ENCODE assay signal across 18 cellular contexts in the genomic region with DNA sequence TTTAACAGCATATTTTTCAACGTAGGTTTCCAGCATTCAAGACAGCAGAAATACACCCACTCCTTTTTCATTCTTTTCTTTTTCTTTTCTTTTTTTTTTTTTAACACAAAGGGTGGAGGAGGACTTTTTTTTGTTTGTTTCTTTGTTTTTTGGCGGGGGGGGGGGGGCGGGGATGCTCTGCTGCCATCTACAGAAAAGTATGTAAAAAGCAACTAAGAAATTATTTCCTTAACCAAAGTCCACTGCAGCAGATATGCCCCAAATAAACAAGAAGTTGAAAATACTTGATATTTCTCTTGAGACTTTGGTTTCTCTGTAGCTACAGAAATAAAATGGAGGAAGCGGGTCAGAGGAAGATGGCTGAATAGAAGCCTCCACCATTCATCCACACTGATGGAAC.
DNase-seq lines count a peak whose midpoint lies in the region; TF ChIP-seq lines count a peak whose summit lies in the region.
"Had no signal": no experiment of that assay in that cellular context is flagged by ENCODE, and none has a peak within 500 bp of the region (broad histone marks: within the 10 kb centered on the region; RNA-seq: fewer than 3 reads in every experiment).

No MANE protein-coding gene starts in this region.

- H3K9me3 Mint-ChIP-seq in H9 = peaks cover 41 to 56% of the 10 kb centered on the region in 2 experiments
- H3K9me3 Mint-ChIP-seq: CD4-positive, alpha-beta memory T cell had no signal

- no peak overlapping the region for H3K18ac ChIP-seq in H9 (ENCODE audit: insufficient read length, low read depth, low read length)

- no peaks in the 10 kb centered on the region for H3K23me2 ChIP-seq in H9 (ENCODE audit: insufficient read length, low read depth, low read length, poor library complexity, severe bottlenecking)

- no peaks in the 10 kb centered on the region for H4K20me1 ChIP-seq in H9 (ENCODE audit: control insufficient read depth, insufficient read depth, insufficient read length)
- no peaks in the 10 kb centered on the region for H4K20me1 ChIP-seq in hepatocyte (ENCODE audit: insufficient read depth, poor library complexity, severe bottlenecking)

- H3K27ac ChIP-seq in H9 (ENCODE audit: insufficient read length, low read depth, low read length) (no peak overlapping the region), hepatocyte (no peak overlapping the region), caudate nucleus (ENCODE audit: low read depth, low read length) (no peak overlapping the region)
- H3K27ac ChIP-seq: A549 had no signal

- H4K5ac ChIP-seq in H9 (ENCODE audit: insufficient read length, low read depth, low read length) = no peak overlapping the region

- no peak overlapping the region for H2BK20ac ChIP-seq in H9 (ENCODE audit: low read depth, low read length, poor library complexity, severe bottlenecking)

- TF ChIP-seq CTCF in H9 (conservative IDR thresholded peaks at IDR 0.05) = peak; percentile 44; the same call in 2 of the 3 replicates
- TF ChIP-seq CTCF in hepatocyte (IDR thresholded peaks at IDR 0.05; ENCODE audit: poor library complexity) = peak; percentile 10

- no peak overlapping the region for H2AFZ ChIP-seq in H9 (ENCODE audit: low read length)
- H2AFZ ChIP-seq in hepatocyte = no peak overlapping the region

- H3K9me3 ChIP-seq in H9 (ENCODE audit: control insufficient read depth, low read depth, low read length) = peaks cover 11% of the 10 kb centered on the region
- H3K9me3 ChIP-seq in hepatocyte (ENCODE audit: low read depth) = no peaks in the 10 kb centered on the region
- H3K9me3 ChIP-seq: A549, HAP-1 had no signal

- H3K79me1 ChIP-seq in H9 (ENCODE audit: insufficient read depth, low read depth, low read length, poor library complexity, severe bottlenecking) = no peaks in the 10 kb centered on the region

- H3K4me1 Mint-ChIP-seq in H9 = peaks cover 2 to 7% of the 10 kb centered on the region in 2 experiments; a peak in 3 of 4 replicates
- H3K4me1 Mint-ChIP-seq: CD4-positive, alpha-beta memory T cell had no signal

- H3K9me2 ChIP-seq in hepatocyte (replicated peaks; ENCODE audit: insufficient read depth) = no peaks in the 10 kb centered on the region

- no peak overlapping the region for H2BK12ac ChIP-seq in H9 (ENCODE audit: insufficient read length, low read depth, low read length)

- H3K56ac ChIP-seq in H9 (ENCODE audit: insufficient read length, low read depth, low read length) = no peak overlapping the region

- H2BK15ac ChIP-seq in H9 (ENCODE audit: low read depth, low read length) = no peak overlapping the region

- WGBS in H9 (ENCODE audit: extremely low coverage, insufficient read length, low lambda C conversion rate) = no CpG with 5 or more reads among the region's 4 CpGs
- WGBS in hepatocyte (ENCODE audit: low lambda C conversion rate, missing lambda C conversion rate) = 37% methylated on average over 3 of the region's 4 CpGs

- H3K27me3 ChIP-seq in H9 (ENCODE audit: insufficient read depth, low read length) (no peaks in the 10 kb centered on the region), hepatocyte (no peaks in the 10 kb centered on the region)

- no peak overlapping the region for H3K9ac ChIP-seq in H9 (ENCODE audit: extremely low read depth, insufficient read length, low read length)

- no peak overlapping the region for H2BK5ac ChIP-seq in H9 (ENCODE audit: insufficient read length, low read length)

- in situ Hi-C loops in ACHN (cut with HindIII; ENCODE audit: low pct_ligation_motif_present, low pct_unique_long_range_greater_than_20kb, low sequenced_read_pairs) = no loop called here

- no peak overlapping the region for H4K91ac ChIP-seq in H9 (ENCODE audit: insufficient read length, low read depth, low read length)

- no peak overlapping the region for H3T11ph ChIP-seq in H9 (ENCODE audit: low read length)

- H3K79me2 ChIP-seq in H9 (ENCODE audit: insufficient read depth, low read length) = no peaks in the 10 kb centered on the region
- no peaks in the 10 kb centered on the region for H3K79me2 ChIP-seq in hepatocyte

- H2AK5ac ChIP-seq in H9 (ENCODE audit: insufficient read length, low read length) = no peak overlapping the region

- no peak overlapping the region for H3K23ac ChIP-seq in H9 (ENCODE audit: insufficient read length, low read depth, low read length)

- H3K27me3 Mint-ChIP-seq in H9 (ENCODE audit: low read depth) = no peaks in the 10 kb centered on the region
- H3K27me3 Mint-ChIP-seq: CD4-positive, alpha-beta memory T cell had no signal

- DNase-seq in ACHN (peak; percentile 0), H9 (no peak), RPMI7951 (ENCODE audit: low read depth) (peak; percentile 2), hepatocyte (ENCODE audit: low spot score) (no peak), mesenteric fat pad (ENCODE audit: low spot score) (no peak), caudate nucleus (lab: John Stamatoyannopoulos, UW) (no peak)
- no peak for DNase-seq in stimulated activated CD4-positive, alpha-beta T cell treated with anti-CD3 and anti-CD28 coated beads, Interleukin-2, amount 100 ng/mL, for 24 hours
- DNase-seq in stimulated activated CD4-positive, alpha-beta T cell treated with anti-CD3 and anti-CD28 coated beads, Interleukin-4, amount 100 ng/mL, for 4 hours = no peak
- DNase-seq: AML-193; CD4-positive, alpha-beta memory T cell; MV-4-11; NCI-H1417 treated with DMSO at 0.1 percent for 48 hours; NCI-H2029 treated with DMSO at 0.1 percent for 48 hours; NCI-H510A; NCI-H82; SHP77 treated with DMSO at 0.1 percent for 48 hours had no signal

- H2BK120ac ChIP-seq in H9 (ENCODE audit: low read depth, low read length, poor library complexity, severe bottlenecking) = no peak overlapping the region

- peaks cover 0 to 3% (median 2%) of the 10 kb centered on the region in 3 experiments; a peak in 2 of 7 replicates for H3K36me3 Mint-ChIP-seq in H9 (ENCODE audit: insufficient read depth in 1 of 3, low read depth in 3 of 3)
- H3K36me3 Mint-ChIP-seq: CD4-positive, alpha-beta memory T cell had no signal

- no peaks in the 10 kb centered on the region for H3K36me3 ChIP-seq in hepatocyte (replicated peaks; ENCODE audit: insufficient read depth, low read depth)
- H3K36me3 ChIP-seq: HAP-1 had no signal

- no peak overlapping the region for H3K27ac Mint-ChIP-seq in H9
- H3K27ac Mint-ChIP-seq: CD4-positive, alpha-beta memory T cell had no signal

- no peak overlapping the region for H3K14ac ChIP-seq in H9 (ENCODE audit: insufficient read depth, low read length)

- no peak overlapping the region for H3K4me3 ChIP-seq in hepatocyte
- H3K4me3 ChIP-seq: A549, HAP-1 had no signal

- H4K8ac ChIP-seq in H9 (replicated peaks; ENCODE audit: insufficient read length, low read depth, low read length) = no peak overlapping the region

- no peak overlapping the region for H3K4ac ChIP-seq in H9 (ENCODE audit: low read depth, low read length)

- H3K4me2 ChIP-seq in H9 (ENCODE audit: insufficient read depth, insufficient read length, low read length) (no peak overlapping the region), hepatocyte (no peak overlapping the region)
- H3K4me2 ChIP-seq: A549 had no signal

- H3K4me1 ChIP-seq in H9 (ENCODE audit: insufficient read depth, low read length) = no peaks in the 10 kb centered on the region
- no peaks in the 10 kb centered on the region for H3K4me1 ChIP-seq in hepatocyte (ENCODE audit: insufficient read depth)
- H3K4me1 ChIP-seq: A549, HAP-1 had no signal

- H3K4me3 Mint-ChIP-seq in H9 = peak overlapping the region in 1 of 2 experiments; percentile 37; a peak in 2 of 5 replicates
- H3K4me3 Mint-ChIP-seq: CD4-positive, alpha-beta memory T cell had no signal

Comparison
In these comparisons a context has a peak if more than half of its experiments do, and no peak if none do; other contexts are left out.
1. DNase-seq: peak in ACHN (single experiment) and RPMI7951 (single experiment); none in H9 (single experiment), hepatocyte (single experiment), stimulated activated CD4-positive, alpha-beta T cell treated with anti-CD3 and anti-CD28 coated beads, Interleukin-2, amount 100 ng/mL, for 24 hours (0 of 2), mesenteric fat pad (single experiment), stimulated activated CD4-positive, alpha-beta T cell treated with anti-CD3 and anti-CD28 coated beads, Interleukin-4, amount 100 ng/mL, for 4 hours (0 of 2) and caudate nucleus (0 of 61).